In the genomic region with DNA sequence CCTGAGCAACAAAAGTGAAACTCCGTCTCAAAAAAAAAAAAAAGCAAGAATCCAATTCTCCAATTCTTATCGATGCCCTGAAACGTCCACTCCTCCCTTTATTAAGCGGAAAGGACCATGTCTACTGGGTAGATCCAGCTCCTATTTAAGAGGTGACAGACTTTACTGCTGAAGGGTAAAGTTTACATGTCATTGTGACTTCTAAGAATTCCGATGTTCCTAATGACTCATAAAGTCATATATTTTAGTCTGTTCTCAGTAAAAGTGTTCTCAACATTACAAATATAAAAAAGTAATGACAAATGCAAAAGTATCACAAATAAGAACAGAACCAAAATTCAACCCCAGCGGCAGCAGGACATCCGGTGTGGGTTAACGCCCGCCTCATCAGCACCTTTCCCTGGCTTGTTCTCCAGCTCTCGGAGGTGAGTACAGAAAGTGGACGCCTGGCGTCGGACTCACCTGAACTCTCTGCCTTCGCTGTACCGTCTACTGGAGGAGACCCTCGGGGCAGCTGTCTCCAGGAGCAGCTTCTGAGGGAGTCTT, we compare ENCODE assay signal across 18 cellular contexts. TPM values are rescaled to one million over a fixed set of nuclear protein-coding genes. Genes with fewer than 3 reads are reported as not detected.
A peak's percentile ranks its signal among the peaks of the same experiment; 100 is the strongest.
DNase-seq lines count a peak whose midpoint lies in the region; ATAC-seq, FAIRE-seq and TF ChIP-seq lines count a peak whose summit lies in the region.
"Had no signal": no experiment of that assay in that cellular context is flagged by ENCODE, and none has a peak within 500 bp of the region (broad histone marks: within the 10 kb centered on the region; RNA-seq: fewer than 3 reads in every experiment).

No MANE protein-coding gene starts in this region.

- dilution Hi-C loops in IMR-90 (cut with HindIII; ENCODE audit: low sequenced_read_pairs, unreplicated experiment): no loop called here

- no peak overlapping the region for H2BK20ac ChIP-seq in IMR-90 (ENCODE audit: low read depth, low read length)

- H3K56ac ChIP-seq in IMR-90 (ENCODE audit: extremely low read depth, insufficient read depth, low read length): no peak overlapping the region

- BruUV-seq in IMR-90 (replicated peaks; lab: Mats Ljungman, UMichigan): no TSS peak

- peaks cover 21% of the 10 kb centered on the region for H3K36me3 ChIP-seq in IMR-90 (ENCODE audit: control insufficient read depth, insufficient read depth, low read length)
- H3K36me3 ChIP-seq in astrocyte (ENCODE audit: insufficient read depth, low read length): peaks cover 6% of the 10 kb centered on the region
- peaks cover 11% of the 10 kb centered on the region for H3K36me3 ChIP-seq in CD8-positive, alpha-beta T cell (ENCODE audit: insufficient read depth, low read length)

- intact Hi-C loops in IMR-90 (cut with micrococcal nuclease): no loop called here
- intact Hi-C loops in CD8-positive, alpha-beta T cell (cut with DNase I, micrococcal nuclease): no loop called here

- no peak overlapping the region for H4K8ac ChIP-seq in IMR-90 (ENCODE audit: low read depth in 2 of 2, low read length in 2 of 2)

- H4K20me1 ChIP-seq in IMR-90 (ENCODE audit: insufficient read depth, low read length) (peaks cover 68% of the 10 kb centered on the region), astrocyte (ENCODE audit: insufficient read depth, low read length) (peaks cover 74% of the 10 kb centered on the region)

- H4K91ac ChIP-seq in IMR-90 (ENCODE audit: insufficient read depth, low read depth, low read length): no peak overlapping the region

- TF ChIP-seq CTCF in IMR-90 (conservative IDR thresholded peaks at IDR 0.05; ENCODE audit: low read depth, low read length) (no peak), astrocyte (IDR thresholded peaks at IDR 0.05; ENCODE audit: insufficient read depth, low read depth, low read length) (no peak)
- no peak for TF ChIP-seq CTCF in CD8-positive, alpha-beta T cell (IDR thresholded peaks at IDR 0.05)

- H3K14ac ChIP-seq in IMR-90 (replicated peaks; ENCODE audit: low read depth, low read length): no peak overlapping the region

- peak overlapping the region in 1 of 2 donors; percentile 30 for H3K4me3 Mint-ChIP-seq in activated T-cell treated with anti-CD3 and anti-CD28 coated beads, Interleukin-2, amount 50 U/mL, for 72 hours
- no peak overlapping the region for H3K4me3 Mint-ChIP-seq in astrocyte (ENCODE audit: unreplicated experiment)
- peak overlapping the region; percentile 71 for H3K4me3 Mint-ChIP-seq in natural killer cell treated with Interleukin-12 subunit alpha and Interleukin-12 subunit beta and Interleukin-15 and Interleukin-18, amount 100 ng/mL, for 72 hours
- no peak overlapping the region for H3K4me3 Mint-ChIP-seq in activated naive CD8-positive, alpha-beta T cell treated with anti-CD3 and anti-CD28 coated beads, Interleukin-2, amount 50 U/mL, for 24 hours
- no peak overlapping the region for H3K4me3 Mint-ChIP-seq in CD8-positive, alpha-beta T cell

- no peak overlapping the region for H2BK120ac ChIP-seq in IMR-90 (ENCODE audit: low read depth, low read length)

- peak; percentile 46 to 77 for ATAC-seq in activated T-cell treated with anti-CD3 and anti-CD28 coated beads, Interleukin-2, amount 50 U/mL, for 72 hours (replicated peaks in 1 of 2)
- no peak for ATAC-seq in IMR-90 (ENCODE audit: low read depth)
- peak; percentile 20 to 76 for ATAC-seq in natural killer cell treated with Interleukin-12 subunit alpha and Interleukin-12 subunit beta and Interleukin-15 and Interleukin-18, amount 100 ng/mL, for 72 hours
- ATAC-seq in activated naive CD8-positive, alpha-beta T cell treated with anti-CD3 and anti-CD28 coated beads, Interleukin-2, amount 50 U/mL, for 24 hours: no peak
- ATAC-seq in GM21526 (IDR thresholded peaks at IDR 0.05; ENCODE audit: low FRiP score, unreplicated experiment): no peak
- no peak for ATAC-seq in CD8-positive, alpha-beta T cell
- ATAC-seq: HepG2 had no signal

- WGBS in IMR-90 (ENCODE audit: extremely low coverage in 2 of 2, insufficient read length in 1 of 2), 2 experiments: 94% methylated on average over 11 of the region's 16 CpGs; no CpG with 5 or more reads in 1 of the 2 experiments

- H3K9me3 ChIP-seq in IMR-90 (ENCODE audit: control insufficient read depth, insufficient read depth, low read length) (no peaks in the 10 kb centered on the region), astrocyte (ENCODE audit: insufficient read depth, low read depth, low read length) (no peaks in the 10 kb centered on the region)
- no peaks in the 10 kb centered on the region for H3K9me3 ChIP-seq in CD8-positive, alpha-beta T cell (ENCODE audit: low read length)
- H3K9me3 ChIP-seq: BE2C had no signal

- no peak overlapping the region for H3K27ac Mint-ChIP-seq in activated T-cell treated with anti-CD3 and anti-CD28 coated beads, Interleukin-2, amount 50 U/mL, for 72 hours
- no peak overlapping the region for H3K27ac Mint-ChIP-seq in astrocyte (ENCODE audit: unreplicated experiment)
- H3K27ac Mint-ChIP-seq in natural killer cell treated with Interleukin-12 subunit alpha and Interleukin-12 subunit beta and Interleukin-15 and Interleukin-18, amount 100 ng/mL, for 72 hours: peak overlapping the region in 1 of 2 donors; percentile 27
- no peak overlapping the region for H3K27ac Mint-ChIP-seq in activated naive CD8-positive, alpha-beta T cell treated with anti-CD3 and anti-CD28 coated beads, Interleukin-2, amount 50 U/mL, for 24 hours
- no peak overlapping the region for H3K27ac Mint-ChIP-seq in CD8-positive, alpha-beta T cell

- no peak for TF ChIP-seq POLR2A in IMR-90 (IDR thresholded peaks at IDR 0.05; ENCODE audit: low read depth, low read length)

- H3K9me3 Mint-ChIP-seq in activated T-cell treated with anti-CD3 and anti-CD28 coated beads, Interleukin-2, amount 50 U/mL, for 72 hours: no peaks in the 10 kb centered on the region
- H3K9me3 Mint-ChIP-seq in astrocyte (ENCODE audit: unreplicated experiment): peaks cover 2% of the 10 kb centered on the region
- no peaks in the 10 kb centered on the region for H3K9me3 Mint-ChIP-seq in natural killer cell treated with Interleukin-12 subunit alpha and Interleukin-12 subunit beta and Interleukin-15 and Interleukin-18, amount 100 ng/mL, for 72 hours
- no peaks in the 10 kb centered on the region for H3K9me3 Mint-ChIP-seq in activated naive CD8-positive, alpha-beta T cell treated with anti-CD3 and anti-CD28 coated beads, Interleukin-2, amount 50 U/mL, for 24 hours
- no peaks in the 10 kb centered on the region for H3K9me3 Mint-ChIP-seq in CD8-positive, alpha-beta T cell

- H3K4me3 ChIP-seq in IMR-90 (ENCODE audit: insufficient read depth, low read depth, low read length): no peak overlapping the region
- H3K4me3 ChIP-seq in astrocyte (ENCODE audit: insufficient read depth, low read depth, low read length): no peak overlapping the region
- H3K4me3 ChIP-seq in CD8-positive, alpha-beta T cell (ENCODE audit: low read depth, low read length): no peak overlapping the region

- H3K27me3 ChIP-seq in IMR-90 (ENCODE audit: control insufficient read depth, insufficient read depth, low read length) (no peaks in the 10 kb centered on the region), astrocyte (ENCODE audit: insufficient read depth, low read length) (no peaks in the 10 kb centered on the region)
- H3K27me3 ChIP-seq in CD8-positive, alpha-beta T cell (ENCODE audit: insufficient read depth, low read length): no peaks in the 10 kb centered on the region
- H3K27me3 ChIP-seq: BE2C had no signal

- H3K23ac ChIP-seq in IMR-90 (ENCODE audit: low read depth, low read length): no peak overlapping the region

- peak in 1 of 2 donors; percentile 41 for DNase-seq in activated T-cell treated with anti-CD3 and anti-CD28 coated beads, Interleukin-2, amount 50 U/mL, for 72 hours
- DNase-seq in activated T-cell treated with anti-CD3 and anti-CD28 coated beads, Interleukin-2, amount 50 U/mL, for 48 hours: no peak
- DNase-seq in IMR-90 (no peak), astrocyte (ENCODE audit: low read depth) (no peak)
- no peak for DNase-seq in natural killer cell treated with Interleukin-12 subunit alpha and Interleukin-12 subunit beta and Interleukin-15 and Interleukin-18, amount 100 ng/mL, for 72 hours (ENCODE audit: low spot score)
- no peak for DNase-seq in activated naive CD8-positive, alpha-beta T cell treated with anti-CD3 and anti-CD28 coated beads, Interleukin-2, amount 50 U/mL, for 24 hours
- no peak for DNase-seq in CD8-positive, alpha-beta T cell
- DNase-seq: BE2C, DMS153, H7, MM.1S, NCI-H1105, NCI-H187 treated with DMSO at 0.1 percent for 48 hours, NCI-H446, NCI-H774, Right ventricle myocardium superior had no signal

- H3K4me2 ChIP-seq in IMR-90 (ENCODE audit: low read depth, low read length) (no peak overlapping the region), astrocyte (ENCODE audit: low read length) (peak overlapping the region; percentile 28)

- POLR2A ChIA-PET in IMR-90 (lab: Charles Lee; ENCODE audit: unreplicated experiment): no interaction called here
- POLR2A ChIA-PET in CD8-positive, alpha-beta T cell (lab: Charles Lee): interaction anchor here (0.7 kb wide), 1 partner anchor 110 kb away, joined by 4 read pairs; no protein-coding TSS in a partner anchor

- peaks cover 12% of the 10 kb centered on the region for H3K9me1 ChIP-seq in IMR-90 (ENCODE audit: insufficient read depth, low read length)

- H2BK15ac ChIP-seq in IMR-90 (ENCODE audit: low read depth, low read length): no peak overlapping the region

- H3K36me3 Mint-ChIP-seq in activated T-cell treated with anti-CD3 and anti-CD28 coated beads, Interleukin-2, amount 50 U/mL, for 72 hours (ENCODE audit: insufficient read depth in 2 of 2): peaks cover 4 to 16% of the 10 kb centered on the region in 2 donors
- H3K36me3 Mint-ChIP-seq in astrocyte (ENCODE audit: low read depth, unreplicated experiment): peaks cover 24% of the 10 kb centered on the region
- H3K36me3 Mint-ChIP-seq in natural killer cell treated with Interleukin-12 subunit alpha and Interleukin-12 subunit beta and Interleukin-15 and Interleukin-18, amount 100 ng/mL, for 72 hours: no peaks in the 10 kb centered on the region
- H3K36me3 Mint-ChIP-seq in activated naive CD8-positive, alpha-beta T cell treated with anti-CD3 and anti-CD28 coated beads, Interleukin-2, amount 50 U/mL, for 24 hours (ENCODE audit: low read depth): peaks cover 28% of the 10 kb centered on the region
- H3K36me3 Mint-ChIP-seq in CD8-positive, alpha-beta T cell: peaks cover 65% of the 10 kb centered on the region

- H3K27ac ChIP-seq in IMR-90 (ENCODE audit: insufficient read depth, low read length) (no peak overlapping the region), astrocyte (ENCODE audit: low read depth, low read length) (no peak overlapping the region)
- H3K27ac ChIP-seq in CD8-positive, alpha-beta T cell (ENCODE audit: low read depth, low read length): no peak overlapping the region

- no peak for FAIRE-seq in astrocyte (lab: Jason Lieb, UNC)
- FAIRE-seq: HepG2 had no signal

- H2BK5ac ChIP-seq in IMR-90 (ENCODE audit: low read depth, low read length, poor library complexity, severe bottlenecking): no peak overlapping the region

- no peaks in the 10 kb centered on the region for H3K27me3 Mint-ChIP-seq in activated T-cell treated with anti-CD3 and anti-CD28 coated beads, Interleukin-2, amount 50 U/mL, for 72 hours (ENCODE audit: low read depth)
- H3K27me3 Mint-ChIP-seq in astrocyte (ENCODE audit: low read depth, unreplicated experiment): no peaks in the 10 kb centered on the region
- no peaks in the 10 kb centered on the region for H3K27me3 Mint-ChIP-seq in natural killer cell treated with Interleukin-12 subunit alpha and Interleukin-12 subunit beta and Interleukin-15 and Interleukin-18, amount 100 ng/mL, for 72 hours
- H3K27me3 Mint-ChIP-seq in activated naive CD8-positive, alpha-beta T cell treated with anti-CD3 and anti-CD28 coated beads, Interleukin-2, amount 50 U/mL, for 24 hours: no peaks in the 10 kb centered on the region
- no peaks in the 10 kb centered on the region for H3K27me3 Mint-ChIP-seq in CD8-positive, alpha-beta T cell (ENCODE audit: low read depth)

- H3K79me1 ChIP-seq in IMR-90 (ENCODE audit: low read depth in 1 of 2, low read length in 2 of 2): peaks cover 49 to 81% of the 10 kb centered on the region in 2 experiments

- H3K18ac ChIP-seq in IMR-90 (ENCODE audit: low read depth, low read length): no peak overlapping the region

- TF ChIP-seq RAD21 in IMR-90 (IDR thresholded peaks at IDR 0.05; ENCODE audit: low read length): no peak

- in situ Hi-C loops in IMR-90 (cut with MboI; ENCODE audit: low sequenced_read_pairs): no loop called here

- H3K4me1 Mint-ChIP-seq in activated T-cell treated with anti-CD3 and anti-CD28 coated beads, Interleukin-2, amount 50 U/mL, for 72 hours (ENCODE audit: low read depth): peaks cover 80% of the 10 kb centered on the region
- H3K4me1 Mint-ChIP-seq in astrocyte (ENCODE audit: low read depth, unreplicated experiment): peaks cover 32% of the 10 kb centered on the region
- peaks cover 73 to 75% of the 10 kb centered on the region in 2 donors for H3K4me1 Mint-ChIP-seq in natural killer cell treated with Interleukin-12 subunit alpha and Interleukin-12 subunit beta and Interleukin-15 and Interleukin-18, amount 100 ng/mL, for 72 hours (ENCODE audit: low read depth in 2 of 2)
- peaks cover 84% of the 10 kb centered on the region for H3K4me1 Mint-ChIP-seq in activated naive CD8-positive, alpha-beta T cell treated with anti-CD3 and anti-CD28 coated beads, Interleukin-2, amount 50 U/mL, for 24 hours
- peaks cover 77% of the 10 kb centered on the region for H3K4me1 Mint-ChIP-seq in CD8-positive, alpha-beta T cell (ENCODE audit: low read depth)

- peaks cover 84% of the 10 kb centered on the region for H3K79me2 ChIP-seq in astrocyte (ENCODE audit: insufficient read depth, low read length)

- H2AK5ac ChIP-seq in IMR-90 (ENCODE audit: low read depth, low read length): no peak overlapping the region; the same call in 1 of the 2 replicates

- H3K4ac ChIP-seq in IMR-90 (ENCODE audit: low read depth, low read length): no peak overlapping the region

- H3K9ac ChIP-seq in IMR-90 (ENCODE audit: low read depth, low read length) (no peak overlapping the region), astrocyte (ENCODE audit: low read length) (no peak overlapping the region)

- H3K4me1 ChIP-seq in IMR-90 (ENCODE audit: control insufficient read depth, insufficient read depth, low read length) (peaks cover 7% of the 10 kb centered on the region), astrocyte (ENCODE audit: insufficient read depth, low read length) (peaks cover 9% of the 10 kb centered on the region)
- H3K4me1 ChIP-seq in CD8-positive, alpha-beta T cell (ENCODE audit: insufficient read depth, low read length): peaks cover 50% of the 10 kb centered on the region
- H3K4me1 ChIP-seq: BE2C had no signal

- peak overlapping the region; percentile 69 for H2AK9ac ChIP-seq in IMR-90 (replicated peaks; ENCODE audit: low read depth, low read length, poor library complexity)

- H2AFZ ChIP-seq in IMR-90 (replicated peaks; ENCODE audit: low read length, poor library complexity) (no peak overlapping the region), astrocyte (ENCODE audit: low read depth, low read length) (no peak overlapping the region)

- H4K5ac ChIP-seq in IMR-90 (ENCODE audit: low read depth, low read length): no peak overlapping the region

- CTCF ChIA-PET in IMR-90 (lab: Yijun Ruan, JAX): no interaction called here
- CTCF ChIA-PET in CD8-positive, alpha-beta T cell (lab: Charles Lee): interaction anchor here (1.4 kb wide), 1 partner anchor 111 kb away, joined by 3 read pairs; no protein-coding TSS in a partner anchor

RNA-seq across cellular contexts. Expression of a gene that starts 6.8 kb away (rescaled TPM):
- 10 to 100 TPM; 28.8 to 29.4 TPM for total RNA-seq in activated T-cell treated with anti-CD3 and anti-CD28 coated beads, Interleukin-2, amount 50 U/mL, for 72 hours
- total RNA-seq in IMR-90 (2012; rRNA removed) (10.9 and 11.9 TPM in 2 replicates), astrocyte (27.0 and 28.8 TPM in 2 replicates)
- polyA plus RNA-seq in IMR-90 (2012; rRNA removed): 14.2 and 15.1 TPM in 2 replicates
- 18.6 and 22.1 TPM in 2 replicates for polyA plus RNA-seq in IMR-90 (2012; cell fraction: cytosol; rRNA removed)
- 19.0 and 28.1 TPM in 2 replicates for polyA plus RNA-seq in IMR-90 (2012; cell fraction: nucleus; rRNA removed; ENCODE audit: low replicate concordance)
- 10 to 100 TPM; 20.1 to 29.1 TPM for total RNA-seq in natural killer cell treated with Interleukin-12 subunit alpha and Interleukin-12 subunit beta and Interleukin-15 and Interleukin-18, amount 100 ng/mL, for 72 hours
- 10 to 100 TPM; 25.4 to 28.6 TPM for total RNA-seq in CD8-positive, alpha-beta T cell

RNA-seq across cellular contexts. Expression of a gene that starts 24.6 kb away (rescaled TPM):
- 10 to 100 TPM; 54.5 to 73.2 TPM for total RNA-seq in activated T-cell treated with anti-CD3 and anti-CD28 coated beads, Interleukin-2, amount 50 U/mL, for 72 hours
- total RNA-seq in IMR-90 (2012; rRNA removed): 104 and 106 TPM in 2 replicates
- polyA plus RNA-seq in IMR-90 (2012; rRNA removed): 181 and 255 TPM in 2 replicates
- 224 and 350 TPM in 2 replicates for polyA plus RNA-seq in IMR-90 (2012; cell fraction: cytosol; rRNA removed)
- 81.5 and 129 TPM in 2 replicates for polyA plus RNA-seq in IMR-90 (2012; cell fraction: nucleus; rRNA removed; ENCODE audit: low replicate concordance)
- 89.2 and 95.8 TPM in 2 replicates for total RNA-seq in astrocyte
- 10 to 100 TPM; 80.6 to 98.6 TPM for total RNA-seq in natural killer cell treated with Interleukin-12 subunit alpha and Interleukin-12 subunit beta and Interleukin-15 and Interleukin-18, amount 100 ng/mL, for 72 hours
- 10 to 100 TPM; 16.7 to 17.4 TPM for total RNA-seq in CD8-positive, alpha-beta T cell

RNA-seq across cellular contexts. Expression of a gene that starts 36.0 kb away (rescaled TPM):
- total RNA-seq in activated T-cell treated with anti-CD3 and anti-CD28 coated beads, Interleukin-2, amount 50 U/mL, for 72 hours: 10 to 100 TPM; 29.7 to 39.7 TPM
- total RNA-seq in IMR-90 (2012; rRNA removed) (49.1 and 56.1 TPM in 2 replicates), astrocyte (80.5 and 86.3 TPM in 2 replicates)
- 124 and 125 TPM in 2 replicates for polyA plus RNA-seq in IMR-90 (2012; rRNA removed)
- polyA plus RNA-seq in IMR-90 (2012; cell fraction: cytosol; rRNA removed): 60.8 and 173 TPM in 2 replicates
- polyA plus RNA-seq in IMR-90 (2012; cell fraction: nucleus; rRNA removed; ENCODE audit: low replicate concordance): 138 and 443 TPM in 2 replicates
- total RNA-seq in natural killer cell treated with Interleukin-12 subunit alpha and Interleukin-12 subunit beta and Interleukin-15 and Interleukin-18, amount 100 ng/mL, for 72 hours: 10 to 100 TPM; 39.4 to 46.8 TPM
- total RNA-seq in CD8-positive, alpha-beta T cell: 10 to 100 TPM; 57.9 to 60.8 TPM

RNA-seq across cellular contexts. Expression of a gene that starts 51.2 kb away (rescaled TPM):
- total RNA-seq in activated T-cell treated with anti-CD3 and anti-CD28 coated beads, Interleukin-2, amount 50 U/mL, for 72 hours: 10 to 100 TPM; 24.6 to 27.6 TPM
- 123 and 124 TPM in 2 replicates for total RNA-seq in IMR-90 (2012; rRNA removed)
- 288 and 406 TPM in 2 replicates for polyA plus RNA-seq in IMR-90 (2012; rRNA removed)
- 464 and 725 TPM in 2 replicates for polyA plus RNA-seq in IMR-90 (2012; cell fraction: cytosol; rRNA removed)
- polyA plus RNA-seq in IMR-90 (2012; cell fraction: nucleus; rRNA removed; ENCODE audit: low replicate concordance): 233 and 407 TPM in 2 replicates
- total RNA-seq in astrocyte: 268 and 275 TPM in 2 replicates
- 1 to 10 TPM; 2.7 to 9.1 TPM for total RNA-seq in natural killer cell treated with Interleukin-12 subunit alpha and Interleukin-12 subunit beta and Interleukin-15 and Interleukin-18, amount 100 ng/mL, for 72 hours
- total RNA-seq in CD8-positive, alpha-beta T cell: 10 to 100 TPM; 22.2 to 22.3 TPM

RNA-seq across cellular contexts. Expression of a gene that starts 55.9 kb away (rescaled TPM):
- total RNA-seq in activated T-cell treated with anti-CD3 and anti-CD28 coated beads, Interleukin-2, amount 50 U/mL, for 72 hours: 10 to 100 TPM in 1 of 2 donors, 1 to 10 TPM in 1; 7.5 to 10.6 TPM
- 3.9 TPM in 2 replicates for total RNA-seq in IMR-90 (2012; rRNA removed)
- 26.7 and 29.6 TPM in 2 replicates for polyA plus RNA-seq in IMR-90 (2012; rRNA removed)
- polyA plus RNA-seq in IMR-90 (2012; cell fraction: cytosol; rRNA removed): 14.9 and 32.6 TPM in 2 replicates
- 68.9 and 165 TPM in 2 replicates for polyA plus RNA-seq in IMR-90 (2012; cell fraction: nucleus; rRNA removed; ENCODE audit: low replicate concordance)
- total RNA-seq in astrocyte: 13.4 and 17.4 TPM in 2 replicates
- total RNA-seq in natural killer cell treated with Interleukin-12 subunit alpha and Interleukin-12 subunit beta and Interleukin-15 and Interleukin-18, amount 100 ng/mL, for 72 hours: 10 to 100 TPM in 1 of 2 donors, 1 to 10 TPM in 1; 4.5 to 28.6 TPM
- total RNA-seq in CD8-positive, alpha-beta T cell: 1 to 10 TPM; 6.1 to 7.9 TPM

Comparison
In these comparisons a context has a peak if more than half of its experiments do, and no peak if none do; other contexts are left out.
1. ATAC-seq: peak in activated T-cell treated with anti-CD3 and anti-CD28 coated beads, Interleukin-2, amount 50 U/mL, for 72 hours (2 of 2) and natural killer cell treated with Interleukin-12 subunit alpha and Interleukin-12 subunit beta and Interleukin-15 and Interleukin-18, amount 100 ng/mL, for 72 hours (2 of 2); none in IMR-90 (single experiment), activated naive CD8-positive, alpha-beta T cell treated with anti-CD3 and anti-CD28 coated beads, Interleukin-2, amount 50 U/mL, for 24 hours (single experiment), GM21526 (single experiment) and CD8-positive, alpha-beta T cell (single experiment).